Comparison of ENCODE assay signal across 7 cellular contexts in the genomic region with DNA sequence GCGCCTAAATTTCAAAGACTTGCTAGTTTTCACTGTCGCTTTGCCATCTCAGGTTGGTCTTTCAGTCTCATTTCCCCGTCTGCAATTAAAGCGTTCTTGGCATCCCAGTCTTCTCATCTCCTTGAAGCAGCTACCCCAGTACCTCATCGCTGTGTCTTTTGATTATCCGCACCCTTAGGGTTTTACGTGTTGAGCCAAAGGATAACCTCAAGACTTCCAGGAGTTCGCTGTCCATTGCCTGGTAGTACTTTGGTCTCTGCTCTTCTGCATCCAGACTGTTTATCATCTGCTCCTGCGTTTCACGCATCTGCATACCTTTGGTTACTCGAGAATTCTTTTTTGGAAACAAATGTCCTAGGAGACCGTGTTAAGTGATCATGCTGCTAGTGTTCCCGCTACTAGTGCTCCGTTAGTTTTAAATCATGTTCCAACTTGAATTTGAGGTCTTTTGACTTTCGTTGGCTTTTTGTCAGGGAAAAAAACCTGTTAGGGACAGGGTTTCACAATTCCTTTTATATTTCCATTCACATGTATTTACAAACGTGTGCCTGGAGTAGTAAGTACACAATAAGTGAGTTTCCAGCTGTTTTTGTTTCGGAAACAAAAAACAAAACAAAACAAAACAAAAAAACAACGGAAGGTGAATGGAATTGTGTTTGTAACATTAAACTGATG. TPM values are rescaled to one million over a fixed set of nuclear protein-coding genes. Genes with fewer than 3 reads are reported as not detected.
DNase-seq lines count a peak whose midpoint lies in the region; ATAC-seq and TF ChIP-seq lines count a peak whose summit lies in the region.

No MANE protein-coding gene starts in this region.

- in situ Hi-C loops in brain microvascular endothelial cell (cut with HindIII; ENCODE audit: low pct_ligation_motif_present, low sequenced_read_pairs): no loop called here

- H3K27me3 ChIP-seq in MG63 (no peaks in the 10 kb centered on the region), brain microvascular endothelial cell (replicated peaks) (no peaks in the 10 kb centered on the region), kidney epithelial cell (ENCODE audit: control insufficient read depth, insufficient read depth, low read length) (no peaks in the 10 kb centered on the region), stomach (no peaks in the 10 kb centered on the region)

- TF ChIP-seq POLR2A in stomach (IDR thresholded peaks at IDR 0.05): no peak

- peak; percentile 4 for ATAC-seq in GM19023 (IDR thresholded peaks at IDR 0.05; ENCODE audit: unreplicated experiment)

- WGBS in stomach, 5 donors: 5 to 10% (median 6%) methylated on average over 18 of the region's 18 CpGs

- peaks cover 29 to 63% (median 52%) of the 10 kb centered on the region in 4 donors for H3K4me1 ChIP-seq in stomach

- intact Hi-C loops in stomach (cut with DNase I; ENCODE audit: low total_unique reads): no loop called here

- no peak for DNase-seq in MG63
- DNase-seq in brain microvascular endothelial cell: peak; percentile 43
- DNase-seq in kidney epithelial cell (ENCODE audit: low read depth): no peak
- DNase-seq in stomach: no peak
- no peak for DNase-seq in NK-92 treated with Interleukin-12 subunit alpha and Interleukin-12 subunit beta, amount 100 ng/mL, for 24 hours (lab: John Stamatoyannopoulos, UW)
- no peak for DNase-seq in NAMALWA (ENCODE audit: low spot score)

- TF ChIP-seq CTCF in brain microvascular endothelial cell (IDR thresholded peaks at IDR 0.05; ENCODE audit: low read depth, low read length, missing control alignments): no peak
- no peak for TF ChIP-seq CTCF in kidney epithelial cell (IDR thresholded peaks at IDR 0.05; ENCODE audit: insufficient read depth, low read length, poor library complexity, severe bottlenecking)
- no peak for TF ChIP-seq CTCF in stomach (IDR thresholded peaks at IDR 0.05)

- H3K27ac ChIP-seq in brain microvascular endothelial cell: peak overlapping the region; percentile 77
- H3K27ac ChIP-seq in stomach: peak overlapping the region; percentile 94 to 97 (median 95)

- H3K9me3 ChIP-seq in MG63 (peaks cover 8% of the 10 kb centered on the region), stomach (no peaks in the 10 kb centered on the region)

- TF ChIP-seq EP300 in stomach (IDR thresholded peaks at IDR 0.05): no peak

- H3K36me3 ChIP-seq in MG63 (peaks cover 35% of the 10 kb centered on the region), brain microvascular endothelial cell (replicated peaks) (no peaks in the 10 kb centered on the region), kidney epithelial cell (ENCODE audit: control insufficient read depth, insufficient read depth, low read length) (no peaks in the 10 kb centered on the region), stomach (peaks cover 3 to 23% (median 18%) of the 10 kb centered on the region in 4 donors)

- H3K4me3 ChIP-seq in MG63: peak overlapping the region; percentile 95
- peak overlapping the region; percentile 84 for H3K4me3 ChIP-seq in brain microvascular endothelial cell (ENCODE audit: low read depth, low read length)
- H3K4me3 ChIP-seq in kidney epithelial cell (ENCODE audit: low read depth, low read length): peak overlapping the region; percentile 87
- peak overlapping the region; percentile 72 to 95 (median 84) for H3K4me3 ChIP-seq in stomach

RNA-seq across cellular contexts. Expression of a gene that starts 0.9 kb away (rescaled TPM):
- total RNA-seq in MG63 (2014; rRNA removed; shearing (Covaris generic); ENCODE audit: low replicate concordance): 15.3 and 50.2 TPM in 2 replicates
- 19.1 and 27.4 TPM in 2 replicates for total RNA-seq in kidney epithelial cell
- total RNA-seq in stomach: 100 to 1,000 TPM in 2 of 5 donors, 10 to 100 TPM in 3; 25.8 to 157 (median 52.3) TPM
- polyA plus RNA-seq in stomach: 10 to 100 TPM in 1 of 3 donors, 1 to 10 TPM in 2; 7.0 to 12.7 (median 10.0) TPM

RNA-seq across cellular contexts. Expression of a gene that starts 10.4 kb away (rescaled TPM):
- total RNA-seq in MG63 (2014; rRNA removed; shearing (Covaris generic); ENCODE audit: low replicate concordance): 0.82 and 2.3 TPM in 2 replicates
- total RNA-seq in kidney epithelial cell (4.2 and 6.5 TPM in 2 replicates), stomach (10 to 100 TPM in 3 of 5 donors, 1 to 10 TPM in 2; 5.2 to 14.7 (median 11.0) TPM)
- polyA plus RNA-seq in stomach: 1 to 10 TPM; 1.5 to 4.3 (median 3.2) TPM

RNA-seq across cellular contexts. Expression of a gene that starts 28.6 kb away (rescaled TPM):
- total RNA-seq in MG63 (2014; rRNA removed; shearing (Covaris generic); ENCODE audit: low replicate concordance): 4.3 and 8.0 TPM in 2 replicates
- total RNA-seq in kidney epithelial cell (12.8 and 13.1 TPM in 2 replicates), stomach (10 to 100 TPM in 2 of 5 donors, 1 to 10 TPM in 3; 2.9 to 21.3 (median 6.4) TPM)
- polyA plus RNA-seq in stomach: 1 to 10 TPM; 2.3 to 4.9 (median 3.1) TPM

RNA-seq across cellular contexts. Expression of a gene that starts 36.5 kb away (rescaled TPM):
- total RNA-seq in MG63 (2014; rRNA removed; shearing (Covaris generic); ENCODE audit: low replicate concordance): 17.6 and 25.1 TPM in 2 replicates
- total RNA-seq in kidney epithelial cell (58.7 and 64.0 TPM in 2 replicates), stomach (10 to 100 TPM; 18.8 to 66.3 (median 28.1) TPM)
- 10 to 100 TPM in 1 of 3 donors, 1 to 10 TPM in 2; 5.8 to 13.4 (median 9.2) TPM for polyA plus RNA-seq in stomach
